ENCODE assay signal across 17 cellular contexts in the genomic region with DNA sequence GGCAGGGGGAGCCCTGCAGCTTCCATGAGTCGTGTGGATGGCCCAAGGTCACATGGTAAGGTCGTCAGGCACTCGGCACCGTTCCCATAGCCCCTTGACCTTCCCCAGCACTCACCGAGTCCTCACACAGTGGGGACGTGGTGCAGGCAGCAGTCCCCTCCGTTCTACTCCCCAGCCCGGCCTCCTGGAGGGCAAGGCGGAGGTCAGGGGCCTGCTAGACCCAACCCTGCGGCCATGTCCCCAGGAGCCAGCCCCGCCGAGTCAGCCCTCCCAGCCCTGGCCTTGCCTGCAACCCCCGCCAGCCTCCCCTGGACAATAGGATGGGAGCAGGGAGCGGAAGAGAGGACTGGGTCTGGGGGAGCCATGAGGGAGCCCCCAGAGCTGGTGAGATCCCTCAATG.
DNase-seq lines count a peak whose midpoint lies in the region; ATAC-seq, FAIRE-seq and TF ChIP-seq lines count a peak whose summit lies in the region.
"Had no signal": no experiment of that assay in that cellular context is flagged by ENCODE, and none has a peak within 500 bp of the region (broad histone marks: within the 10 kb centered on the region; RNA-seq: fewer than 3 reads in every experiment).

No MANE protein-coding gene starts in this region.

- intact Hi-C loops in left ventricle myocardium superior (cut with micrococcal nuclease) (no loop called here), left ventricle myocardium inferior (cut with micrococcal nuclease) (no loop called here), K562 (cut with micrococcal nuclease) (no loop called here)

- BruUV-seq in K562 (replicated peaks; lab: Mats Ljungman, UMichigan) = no TSS peak

- POLR2A ChIA-PET in K562 (lab: Yijun Ruan, JAX) = no interaction called here

- H3K4me1 ChIP-seq in left ventricle myocardium inferior (peaks cover 6% of the 10 kb centered on the region), K562 (replicated peaks in 1 of 2; ENCODE audit: control insufficient read depth in 2 of 2, insufficient read depth in 2 of 2, low read length in 2 of 2) (peaks cover 0 to 40% of the 10 kb centered on the region in 2 experiments; a peak in 3 of 5 replicates)

- ATAC-seq in left ventricle myocardium superior = no peak
- no peak for ATAC-seq in K562
- no peak for ATAC-seq in GM21576 (IDR thresholded peaks at IDR 0.05; ENCODE audit: unreplicated experiment)
- ATAC-seq in GM21526 (IDR thresholded peaks at IDR 0.05; ENCODE audit: low FRiP score, unreplicated experiment) = no peak
- ATAC-seq: GM12878 had no signal

- CTCF ChIA-PET in K562 (lab: Yijun Ruan, JAX; ENCODE audit: low intra/inter-chr PET ratio) = no interaction called here

- no peak overlapping the region for H3K27ac ChIP-seq in left ventricle myocardium inferior (replicated peaks)
- no peak overlapping the region for H3K27ac ChIP-seq in K562 (ENCODE audit: extremely low read depth, low read depth, low read length)
- H3K27ac ChIP-seq: C4-2B, HL-60 had no signal

- no peaks in the 10 kb centered on the region for H3K79me2 ChIP-seq in K562 (ENCODE audit: control insufficient read depth, insufficient read depth, low read length)

- peaks cover 4% of the 10 kb centered on the region; the same call in 1 of the 2 replicates for H4K20me1 ChIP-seq in K562 (replicated peaks; ENCODE audit: control insufficient read depth, insufficient read depth, low read length)

- TF ChIP-seq RAD21 in K562 (CRISPR knock-in tag; conservative IDR thresholded peaks at IDR 0.05 in 1 of 2, IDR thresholded peaks at IDR 0.05 in 1 of 2) = no peak

- H3K36me3 ChIP-seq in left ventricle myocardium inferior = peaks cover 2% of the 10 kb centered on the region
- peaks cover 13% of the 10 kb centered on the region; the same call in 1 of the 3 replicates for H3K36me3 ChIP-seq in K562 (ENCODE audit: control insufficient read depth, insufficient read depth, low read length)
- H3K36me3 ChIP-seq: BE2C had no signal

- no peak overlapping the region for H3K4me2 ChIP-seq in K562 (ENCODE audit: insufficient read depth, low read length)

- in situ Hi-C loops in K562 (cut with MboI) = no loop called here

- H3K9me3 ChIP-seq in left ventricle myocardium inferior (replicated peaks) (peaks cover 7% of the 10 kb centered on the region), K562 (replicated peaks; ENCODE audit: control insufficient read depth, insufficient read depth, low read depth, low read length) (no peaks in the 10 kb centered on the region)

- H3K9me1 ChIP-seq in K562 (ENCODE audit: control insufficient read depth, insufficient read depth, low read length) = no peaks in the 10 kb centered on the region

- no peak overlapping the region for H3K4me3 ChIP-seq in left ventricle myocardium inferior
- H3K4me3 ChIP-seq in K562 = no peak overlapping the region
- H3K4me3 ChIP-seq: GM12878 had no signal

- no peak for TF ChIP-seq POLR2A in K562 (conservative IDR thresholded peaks at IDR 0.05)

- no peak for FAIRE-seq in K562 (lab: Jason Lieb, UNC)
- FAIRE-seq: A204.1, GM12878, GM18507 had no signal

- no peaks in the 10 kb centered on the region for H3K27me3 ChIP-seq in left ventricle myocardium inferior (ENCODE audit: low read depth)
- peaks cover 27 to 51% of the 10 kb centered on the region in 2 experiments; a peak in 3 of 5 replicates for H3K27me3 ChIP-seq in K562 (ENCODE audit: control insufficient read depth in 2 of 2, insufficient read depth in 2 of 2, low read length in 2 of 2)
- H3K27me3 ChIP-seq: BE2C had no signal

- TF ChIP-seq CTCF in left ventricle myocardium inferior (IDR thresholded peaks at IDR 0.05; ENCODE audit: borderline replicate concordance) (no peak), K562 (IDR thresholded peaks at IDR 0.05 in 2 of 3, conservative IDR thresholded peaks at IDR 0.05 in 1 of 3; ENCODE audit: insufficient read depth in 2 of 3, low read depth in 1 of 3, low read length in 3 of 3) (no peak)

- WGBS in K562 (ENCODE audit: insufficient coverage, low coverage, missing lambda C conversion rate) = 10% methylated on average over 12 of the region's 14 CpGs

- TF ChIP-seq EP300 in K562 (IDR thresholded peaks at IDR 0.05; ENCODE audit: low read length) = no peak

- peak overlapping the region in 1 of 2 experiments; percentile 65; a peak in 1 of 4 replicates for H3K9ac ChIP-seq in K562 (ENCODE audit: insufficient read depth in 1 of 2, low read depth in 2 of 2, low read length in 2 of 2)

- DNase-seq in NCI-H2171 treated with DMSO at 0.1 percent for 48 hours (lab: John Stamatoyannopoulos, UW) (peak; percentile 8), NCI-H2171 (lab: John Stamatoyannopoulos, UW) (no peak), left ventricle myocardium superior (peak; percentile 20), left ventricle myocardium inferior (no peak), K562 (ENCODE audit: extremely low read depth in 1 of 4, low spot score in 3 of 4) (no peak)
- DNase-seq: BE2C; CD4-positive, alpha-beta memory T cell; DMS79; GOT3; HCEC 1CT had no signal

- no peak overlapping the region for H2AFZ ChIP-seq in K562 (ENCODE audit: low read depth, low read length)

TF ChIP-seq in K562, 482 proteins besides CTCF, POLR2A, EP300 and RAD21:
- TF ChIP-seq ESRRA (IDR thresholded peaks at IDR 0.05; ENCODE audit: borderline replicate concordance, low read depth) (peak; percentile 35; the same call in 1 of the 2 replicates), ELF1 (tag; IDR thresholded peaks at IDR 0.05) (no peak), DACH1 (IDR thresholded peaks at IDR 0.05; ENCODE audit: partially characterized antibody) (no peak), POLR2G (IDR thresholded peaks at IDR 0.05; ENCODE audit: low read depth, low read length) (peak; percentile 34)
TF ChIP-seq in K562: peak in this region for 2.

Comparison
In these comparisons a context has a peak if more than half of its experiments do, and no peak if none do; other contexts are left out.
1. DNase-seq: peak in NCI-H2171 treated with DMSO at 0.1 percent for 48 hours (single experiment) and left ventricle myocardium superior (single experiment); none in NCI-H2171 (single experiment), left ventricle myocardium inferior (single experiment) and K562 (0 of 4).